Comparison of ENCODE assay signal across 14 cellular contexts in genomic region chr3:102156426-102156825, GRCh38.
DNase-seq lines count a peak whose midpoint lies in the region; ATAC-seq and TF ChIP-seq lines count a peak whose summit lies in the region.
"Had no signal": no experiment of that assay in that cellular context is flagged by ENCODE, and none has a peak within 500 bp of the region (broad histone marks: within the 10 kb centered on the region; RNA-seq: fewer than 3 reads in every experiment).

No MANE protein-coding gene starts in this region.

- intact Hi-C loops in MCF 10A (cut with micrococcal nuclease) (loop anchor here (2.0 kb wide), 3 partner anchors 24 to 68 kb away; no protein-coding TSS in a partner anchor), breast epithelium (cut with DNase I; ENCODE audit: low total_unique reads) (no loop called here), aorta (cut with DNase I) (loop anchor here in 1 of 2 donors (2.0 kb wide), 1 partner anchor 26 kb away; no protein-coding TSS in a partner anchor)

- no TSS peak for BruUV-seq in MCF 10A (replicated peaks; lab: Mats Ljungman, UMichigan)

- TF ChIP-seq POLR2A in breast epithelium (IDR thresholded peaks at IDR 0.05) = no peak

- peak overlapping the region; percentile 98 for H3K27ac Mint-ChIP-seq in MCF 10A (ENCODE audit: low read depth, unreplicated experiment)
- H3K27ac Mint-ChIP-seq: activated T-cell treated with anti-CD3 and anti-CD28 coated beads, Interleukin-2, amount 50 U/mL, for 24 hours; naive thymus-derived CD4-positive, alpha-beta T cell; stimulated activated naive CD8-positive, alpha-beta T cell treated with anti-CD3 and anti-CD28 coated beads, Interleukin-15, amount 100 ng/mL, for 72 hours had no signal

- no peak for ATAC-seq in aorta (ENCODE audit: low FRiP score)
- ATAC-seq in HG03521 (IDR thresholded peaks at IDR 0.05; ENCODE audit: unreplicated experiment) = no peak
- no peak for ATAC-seq in GM18502 (IDR thresholded peaks at IDR 0.05; ENCODE audit: poor library complexity, unreplicated experiment)
- ATAC-seq: naive thymus-derived CD4-positive, alpha-beta T cell; stimulated activated naive CD8-positive, alpha-beta T cell treated with anti-CD3 and anti-CD28 coated beads, Interleukin-15, amount 100 ng/mL, for 72 hours had no signal

- CTCF ChIA-PET in MCF 10A (lab: Yijun Ruan, JAX) = interaction anchor here (0.8 to 1.0 kb wide), 3 partner anchors 41 to 342 kb away, joined by 3 to 5 read pairs (median 3); no protein-coding TSS in a partner anchor

- peaks cover 25% of the 10 kb centered on the region for H3K4me1 Mint-ChIP-seq in MCF 10A (ENCODE audit: insufficient read depth, unreplicated experiment)

- no peaks in the 10 kb centered on the region for H3K27me3 Mint-ChIP-seq in MCF 10A (ENCODE audit: insufficient read depth, unreplicated experiment)
- H3K27me3 Mint-ChIP-seq: activated T-cell treated with anti-CD3 and anti-CD28 coated beads, Interleukin-2, amount 50 U/mL, for 24 hours had no signal

- no peaks in the 10 kb centered on the region for H3K36me3 ChIP-seq in breast epithelium
- H3K36me3 ChIP-seq in aorta (ENCODE audit: control insufficient read depth in 1 of 2, insufficient read depth in 2 of 2, low read length in 1 of 2) = no peaks in the 10 kb centered on the region
- H3K36me3 ChIP-seq: HAP-1 had no signal

- no peaks in the 10 kb centered on the region for H3K36me3 Mint-ChIP-seq in MCF 10A (ENCODE audit: insufficient read depth, unreplicated experiment)

- peaks cover 20% of the 10 kb centered on the region for H3K9me3 Mint-ChIP-seq in MCF 10A (ENCODE audit: unreplicated experiment)

- H3K4me1 ChIP-seq in breast epithelium (no peaks in the 10 kb centered on the region), aorta (ENCODE audit: control insufficient read depth in 1 of 2, insufficient read depth in 2 of 2, low read length in 2 of 2) (peaks cover 0 to 6% of the 10 kb centered on the region in 2 donors)
- H3K4me1 ChIP-seq: HAP-1 had no signal

- H3K4me3 Mint-ChIP-seq in MCF 10A (ENCODE audit: unreplicated experiment) = no peak overlapping the region
- H3K4me3 Mint-ChIP-seq: activated T-cell treated with anti-CD3 and anti-CD28 coated beads, Interleukin-2, amount 50 U/mL, for 24 hours; naive thymus-derived CD4-positive, alpha-beta T cell; stimulated activated naive CD8-positive, alpha-beta T cell treated with anti-CD3 and anti-CD28 coated beads, Interleukin-15, amount 100 ng/mL, for 72 hours had no signal

- H3K27ac ChIP-seq in breast epithelium (no peak overlapping the region), aorta (ENCODE audit: low read depth in 1 of 2, low read length in 2 of 2) (peak overlapping the region; percentile 28 to 82)
- H3K27ac ChIP-seq: 22Rv1 had no signal

- H3K4me3 ChIP-seq in breast epithelium (no peak overlapping the region), aorta (ENCODE audit: low read length in 2 of 2) (no peak overlapping the region)
- H3K4me3 ChIP-seq: HAP-1 had no signal

- peaks cover 0 to 7% of the 10 kb centered on the region in 2 donors for H3K9me3 ChIP-seq in breast epithelium
- H3K9me3 ChIP-seq in aorta (ENCODE audit: control insufficient read depth, low read length) = no peaks in the 10 kb centered on the region
- H3K9me3 ChIP-seq: HAP-1 had no signal

- no peaks in the 10 kb centered on the region for H3K27me3 ChIP-seq in breast epithelium
- H3K27me3 ChIP-seq in aorta (ENCODE audit: control insufficient read depth in 1 of 2, insufficient read depth in 2 of 2, low read length in 1 of 2) = no peaks in the 10 kb centered on the region

- no peak for TF ChIP-seq CTCF in MCF 10A (IDR thresholded peaks at IDR 0.05; ENCODE audit: unreplicated experiment)
- TF ChIP-seq CTCF in breast epithelium (IDR thresholded peaks at IDR 0.05) = no peak

- POLR2A ChIA-PET in MCF 10A (lab: Yijun Ruan, JAX) = interaction anchor here (0.5 to 2.0 kb wide), 12 partner anchors 9 to 307 kb away, joined by 3 to 11 read pairs (median 4); partner anchors contain the start of gene NFKBIZ

- DNase-seq in MCF 10A (ENCODE audit: unreplicated experiment) = peak; percentile 90
- no peak for DNase-seq in breast epithelium (ENCODE audit: low spot score in 2 of 2)
- DNase-seq in astrocyte of the hippocampus (ENCODE audit: low read depth, low spot score) = peak; percentile 89
- peak; percentile 96 for DNase-seq in iris pigment epithelial cell (ENCODE audit: low read depth)
- DNase-seq in aorta = no peak
- DNase-seq in NCI-H1417 (lab: John Stamatoyannopoulos, UW) = no peak
- DNase-seq: activated T-cell treated with anti-CD3 and anti-CD28 coated beads, Interleukin-2, amount 50 U/mL, for 24 hours; central memory CD4-positive, alpha-beta T cell; naive thymus-derived CD4-positive, alpha-beta T cell; stimulated activated naive CD8-positive, alpha-beta T cell treated with anti-CD3 and anti-CD28 coated beads, Interleukin-15, amount 100 ng/mL, for 72 hours had no signal

- WGBS in aorta, 2 donors = 65 to 72% methylated on average over 2 of the region's 2 CpGs

Comparison
In these comparisons a context has a peak if more than half of its experiments do, and no peak if none do; other contexts are left out.
1. DNase-seq: peak in MCF 10A (single experiment), astrocyte of the hippocampus (single experiment) and iris pigment epithelial cell (single experiment); none in breast epithelium (0 of 2), aorta (0 of 2) and NCI-H1417 (0 of 3).
2. H3K27ac ChIP-seq: peak in aorta (2 of 2); none in breast epithelium (0 of 2).